22 cellular contexts compared by ENCODE assay signal in genomic region chr7:13998866-13999265, GRCh38.
"Had no signal": no experiment of that assay in that cellular context is flagged by ENCODE, and none has a peak within 500 bp of the region (broad histone marks: within the 10 kb centered on the region; RNA-seq: fewer than 3 reads in every experiment).

No MANE protein-coding gene starts in this region.

- DNase-seq: activated CD4-positive, alpha-beta T cell treated with anti-CD3 and anti-CD28 coated beads for 36 hours; activated CD4-positive, CD25-positive, alpha-beta regulatory T cell; activated CD8-positive, alpha-beta memory T cell treated with anti-CD3 and anti-CD28 coated beads, Interleukin-2, amount 50 U/mL, for 48 hours; activated CD8-positive, alpha-beta T cell treated with anti-CD3 and anti-CD28 coated beads for 36 hours; activated naive CD4-positive, alpha-beta T cell treated with anti-CD3 and anti-CD28 coated beads, Interleukin-2, amount 50 U/mL, for 16 hours; activated naive CD8-positive, alpha-beta T cell treated with anti-CD3 and anti-CD28 coated beads, Interleukin-2, amount 10 ng/mL, durations not matched to agents 7 days and 5 days; activated T-cell treated with anti-CD3 and anti-CD28 coated beads, Interleukin-2, amount 50 U/mL, for 1 hour; aorta; Kasumi-1; KBM-7; NCI-H1105 treated with DMSO at 0.1 percent for 48 hours; NCI-H1436 treated with DMSO at 0.1 percent for 48 hours; NCI-H187; NCI-H2081 treated with DMSO at 0.1 percent for 48 hours; NCI-H446; NCI-H524; PC-3; SHP77; T-cell; T-helper 2 cell; T1000 had no signal

- H3K4me3 Mint-ChIP-seq: activated CD4-positive, alpha-beta T cell treated with anti-CD3 and anti-CD28 coated beads for 36 hours; activated CD8-positive, alpha-beta T cell treated with anti-CD3 and anti-CD28 coated beads for 36 hours; activated naive CD8-positive, alpha-beta T cell treated with anti-CD3 and anti-CD28 coated beads, Interleukin-2, amount 10 ng/mL, durations not matched to agents 7 days and 5 days; T-cell had no signal

- H3K27ac ChIP-seq: SK-N-MC had no signal

- ATAC-seq: activated CD4-positive, alpha-beta T cell treated with anti-CD3 and anti-CD28 coated beads for 36 hours; activated CD8-positive, alpha-beta T cell treated with anti-CD3 and anti-CD28 coated beads for 36 hours; PC-3; T-cell had no signal

- H3K27ac Mint-ChIP-seq: activated CD4-positive, alpha-beta T cell treated with anti-CD3 and anti-CD28 coated beads for 36 hours; activated CD8-positive, alpha-beta T cell treated with anti-CD3 and anti-CD28 coated beads for 36 hours; activated naive CD8-positive, alpha-beta T cell treated with anti-CD3 and anti-CD28 coated beads, Interleukin-2, amount 10 ng/mL, durations not matched to agents 7 days and 5 days; T-cell had no signal

- H3K4me1 Mint-ChIP-seq: activated naive CD8-positive, alpha-beta T cell treated with anti-CD3 and anti-CD28 coated beads, Interleukin-2, amount 10 ng/mL, durations not matched to agents 7 days and 5 days; T-cell had no signal

- H3K9me3 Mint-ChIP-seq: activated CD8-positive, alpha-beta T cell treated with anti-CD3 and anti-CD28 coated beads for 36 hours; activated naive CD8-positive, alpha-beta T cell treated with anti-CD3 and anti-CD28 coated beads, Interleukin-2, amount 10 ng/mL, durations not matched to agents 7 days and 5 days; T-cell had no signal

- H3K4me3 ChIP-seq: SK-N-MC had no signal

- H3K36me3 Mint-ChIP-seq: activated naive CD8-positive, alpha-beta T cell treated with anti-CD3 and anti-CD28 coated beads, Interleukin-2, amount 10 ng/mL, durations not matched to agents 7 days and 5 days; T-cell had no signal
